Comparison of ENCODE assay signal across 1 cellular context in genomic region chr1:47867447-47868347, GRCh38.
TF ChIP-seq lines count a peak whose summit lies in the region.

No MANE protein-coding gene starts in this region.

TF ChIP-seq in HepG2, 621 proteins besides CTCF, POLR2A, EP300 and RAD21 (continued from another document and continues in another):
- TF ChIP-seq ZNF446 (CRISPR knock-in tag; IDR thresholded peaks at IDR 0.05) (no peak), ZNF850 (CRISPR knock-in tag; conservative IDR thresholded peaks at IDR 0.05) (no peak), CBX5 (CRISPR knock-in tag; IDR thresholded peaks at IDR 0.05; ENCODE audit: borderline replicate concordance) (no peak), KLF11 (CRISPR knock-in tag; IDR thresholded peaks at IDR 0.05) (no peak), REXO4 (CRISPR knock-in tag; IDR thresholded peaks at IDR 0.05; ENCODE audit: borderline replicate concordance) (no peak), GATA4 (IDR thresholded peaks at IDR 0.05; ENCODE audit: borderline replicate concordance, low read depth) (peak; percentile 92; the same call in 1 of the 2 replicates), ISL2 (CRISPR knock-in tag; IDR thresholded peaks at IDR 0.05) (peak; percentile 49; the same call in 1 of the 2 replicates), ZNF569 (CRISPR knock-in tag; IDR thresholded peaks at IDR 0.05; ENCODE audit: borderline replicate concordance) (peak; percentile 53; the same call in 1 of the 2 replicates), ZNF333 (CRISPR knock-in tag; IDR thresholded peaks at IDR 0.05; ENCODE audit: borderline replicate concordance) (no peak), ZNF691 (CRISPR knock-in tag; IDR thresholded peaks at IDR 0.05; ENCODE audit: borderline replicate concordance, low read depth) (no peak), ARHGAP35 (CRISPR knock-in tag; IDR thresholded peaks at IDR 0.05; ENCODE audit: borderline replicate concordance) (no peak), GABPA (IDR thresholded peaks at IDR 0.05; ENCODE audit: low read depth, low read length) (no peak), GABPA (CRISPR knock-in tag; IDR thresholded peaks at IDR 0.05; ENCODE audit: low read depth) (peak; percentile 53; the same call in 1 of the 2 replicates), SOX5 (CRISPR knock-in tag; IDR thresholded peaks at IDR 0.05; ENCODE audit: borderline replicate concordance) (peak; percentile 65; the same call in 1 of the 2 replicates), ONECUT2 (CRISPR knock-in tag; IDR thresholded peaks at IDR 0.05) (peak; percentile 88), MIER3 (CRISPR knock-in tag; IDR thresholded peaks at IDR 0.05; ENCODE audit: borderline replicate concordance) (no peak; the same call in 1 of the 2 replicates), KDM2A (CRISPR knock-in tag; IDR thresholded peaks at IDR 0.05; ENCODE audit: borderline replicate concordance, low read depth) (no peak), ZNF367 (CRISPR knock-in tag; IDR thresholded peaks at IDR 0.05; ENCODE audit: borderline replicate concordance) (no peak), HBP1 (CRISPR knock-in tag; IDR thresholded peaks at IDR 0.05; ENCODE audit: low read depth) (no peak), SP4 (CRISPR knock-in tag; IDR thresholded peaks at IDR 0.05) (no peak), NR2F2 (IDR thresholded peaks at IDR 0.05; ENCODE audit: borderline replicate concordance, low read depth) (peak; percentile 76), NONO (IDR thresholded peaks at IDR 0.05) (no peak), NONO (CRISPR knock-in tag; conservative IDR thresholded peaks at IDR 0.05) (no peak), SRSF4 (IDR thresholded peaks at IDR 0.05; ENCODE audit: low read depth, low read length, poor library complexity, severe bottlenecking) (no peak), SIX4 (CRISPR knock-in tag; IDR thresholded peaks at IDR 0.05) (no peak), TCF7 (IDR thresholded peaks at IDR 0.05; ENCODE audit: low read depth) (peak; percentile 42), NCOA1 (CRISPR knock-in tag; IDR thresholded peaks at IDR 0.05) (peak; percentile 81; the same call in 1 of the 2 replicates), TFDP2 (CRISPR knock-in tag; IDR thresholded peaks at IDR 0.05) (no peak), MIER2 (CRISPR knock-in tag; IDR thresholded peaks at IDR 0.05) (no peak), ZSCAN9 (CRISPR knock-in tag; IDR thresholded peaks at IDR 0.05; ENCODE audit: borderline replicate concordance) (no peak), THRA (CRISPR knock-in tag; IDR thresholded peaks at IDR 0.05; ENCODE audit: borderline replicate concordance) (no peak), ZBTB21 (CRISPR knock-in tag; IDR thresholded peaks at IDR 0.05) (no peak), ZSCAN31 (CRISPR knock-in tag; IDR thresholded peaks at IDR 0.05; ENCODE audit: low read depth) (no peak), HOXA9 (CRISPR knock-in tag; IDR thresholded peaks at IDR 0.05; ENCODE audit: borderline replicate concordance) (no peak), ZSCAN12 (CRISPR knock-in tag; IDR thresholded peaks at IDR 0.05) (0 out of 2 replicates have a peak, but pooled peaks have one; percentile 38), ZSCAN22 (CRISPR knock-in tag; IDR thresholded peaks at IDR 0.05) (no peak), ZNF468 (CRISPR knock-in tag; IDR thresholded peaks at IDR 0.05) (no peak), SMYD3 (CRISPR knock-in tag; IDR thresholded peaks at IDR 0.05) (no peak), PRMT3 (CRISPR knock-in tag; IDR thresholded peaks at IDR 0.05; ENCODE audit: borderline replicate concordance, low read depth) (no peak), SOX6 (IDR thresholded peaks at IDR 0.05) (no peak), SOX6 (CRISPR knock-in tag; IDR thresholded peaks at IDR 0.05) (peak; percentile 84), HNRNPK (IDR thresholded peaks at IDR 0.05; ENCODE audit: low read depth, low read length, poor library complexity, severe bottlenecking) (no peak), IRF9 (CRISPR knock-in tag; IDR thresholded peaks at IDR 0.05; ENCODE audit: borderline replicate concordance) (no peak), MIXL1 (CRISPR knock-in tag; IDR thresholded peaks at IDR 0.05) (peak; percentile 96)
- TF ChIP-seq, protein P1, sequence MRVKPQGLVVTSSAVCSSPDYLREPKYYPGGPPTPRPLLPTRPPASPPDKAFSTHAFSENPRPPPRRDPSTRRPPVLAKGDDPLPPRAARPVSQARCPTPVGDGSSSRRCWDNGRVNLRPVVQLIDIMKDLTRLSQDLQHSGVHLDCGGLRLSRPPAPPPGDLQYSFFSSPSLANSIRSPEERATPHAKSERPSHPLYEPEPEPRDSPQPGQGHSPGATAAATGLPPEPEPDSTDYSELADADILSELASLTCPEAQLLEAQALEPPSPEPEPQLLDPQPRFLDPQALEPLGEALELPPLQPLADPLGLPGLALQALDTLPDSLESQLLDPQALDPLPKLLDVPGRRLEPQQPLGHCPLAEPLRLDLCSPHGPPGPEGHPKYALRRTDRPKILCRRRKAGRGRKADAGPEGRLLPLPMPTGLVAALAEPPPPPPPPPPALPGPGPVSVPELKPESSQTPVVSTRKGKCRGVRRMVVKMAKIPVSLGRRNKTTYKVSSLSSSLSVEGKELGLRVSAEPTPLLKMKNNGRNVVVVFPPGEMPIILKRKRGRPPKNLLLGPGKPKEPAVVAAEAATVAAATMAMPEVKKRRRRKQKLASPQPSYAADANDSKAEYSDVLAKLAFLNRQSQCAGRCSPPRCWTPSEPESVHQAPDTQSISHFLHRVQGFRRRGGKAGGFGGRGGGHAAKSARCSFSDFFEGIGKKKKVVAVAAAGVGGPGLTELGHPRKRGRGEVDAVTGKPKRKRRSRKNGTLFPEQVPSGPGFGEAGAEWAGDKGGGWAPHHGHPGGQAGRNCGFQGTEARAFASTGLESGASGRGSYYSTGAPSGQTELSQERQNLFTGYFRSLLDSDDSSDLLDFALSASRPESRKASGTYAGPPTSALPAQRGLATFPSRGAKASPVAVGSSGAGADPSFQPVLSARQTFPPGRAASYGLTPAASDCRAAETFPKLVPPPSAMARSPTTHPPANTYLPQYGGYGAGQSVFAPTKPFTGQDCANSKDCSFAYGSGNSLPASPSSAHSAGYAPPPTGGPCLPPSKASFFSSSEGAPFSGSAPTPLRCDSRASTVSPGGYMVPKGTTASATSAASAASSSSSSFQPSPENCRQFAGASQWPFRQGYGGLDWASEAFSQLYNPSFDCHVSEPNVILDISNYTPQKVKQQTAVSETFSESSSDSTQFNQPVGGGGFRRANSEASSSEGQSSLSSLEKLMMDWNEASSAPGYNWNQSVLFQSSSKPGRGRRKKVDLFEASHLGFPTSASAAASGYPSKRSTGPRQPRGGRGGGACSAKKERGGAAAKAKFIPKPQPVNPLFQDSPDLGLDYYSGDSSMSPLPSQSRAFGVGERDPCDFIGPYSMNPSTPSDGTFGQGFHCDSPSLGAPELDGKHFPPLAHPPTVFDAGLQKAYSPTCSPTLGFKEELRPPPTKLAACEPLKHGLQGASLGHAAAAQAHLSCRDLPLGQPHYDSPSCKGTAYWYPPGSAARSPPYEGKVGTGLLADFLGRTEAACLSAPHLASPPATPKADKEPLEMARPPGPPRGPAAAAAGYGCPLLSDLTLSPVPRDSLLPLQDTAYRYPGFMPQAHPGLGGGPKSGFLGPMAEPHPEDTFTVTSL (CRISPR knock-in tag; IDR thresholded peaks at IDR 0.05; ENCODE audit: borderline replicate concordance): peak; percentile 78; the same call in 1 of the 2 replicates
- TF ChIP-seq, protein P2, sequence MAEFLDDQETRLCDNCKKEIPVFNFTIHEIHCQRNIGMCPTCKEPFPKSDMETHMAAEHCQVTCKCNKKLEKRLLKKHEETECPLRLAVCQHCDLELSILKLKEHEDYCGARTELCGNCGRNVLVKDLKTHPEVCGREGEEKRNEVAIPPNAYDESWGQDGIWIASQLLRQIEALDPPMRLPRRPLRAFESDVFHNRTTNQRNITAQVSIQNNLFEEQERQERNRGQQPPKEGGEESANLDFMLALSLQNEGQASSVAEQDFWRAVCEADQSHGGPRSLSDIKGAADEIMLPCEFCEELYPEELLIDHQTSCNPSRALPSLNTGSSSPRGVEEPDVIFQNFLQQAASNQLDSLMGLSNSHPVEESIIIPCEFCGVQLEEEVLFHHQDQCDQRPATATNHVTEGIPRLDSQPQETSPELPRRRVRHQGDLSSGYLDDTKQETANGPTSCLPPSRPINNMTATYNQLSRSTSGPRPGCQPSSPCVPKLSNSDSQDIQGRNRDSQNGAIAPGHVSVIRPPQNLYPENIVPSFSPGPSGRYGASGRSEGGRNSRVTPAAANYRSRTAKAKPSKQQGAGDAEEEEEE (CRISPR knock-in tag; IDR thresholded peaks at IDR 0.05; ENCODE audit: borderline replicate concordance): no peak
- TF ChIP-seq, protein P3, sequence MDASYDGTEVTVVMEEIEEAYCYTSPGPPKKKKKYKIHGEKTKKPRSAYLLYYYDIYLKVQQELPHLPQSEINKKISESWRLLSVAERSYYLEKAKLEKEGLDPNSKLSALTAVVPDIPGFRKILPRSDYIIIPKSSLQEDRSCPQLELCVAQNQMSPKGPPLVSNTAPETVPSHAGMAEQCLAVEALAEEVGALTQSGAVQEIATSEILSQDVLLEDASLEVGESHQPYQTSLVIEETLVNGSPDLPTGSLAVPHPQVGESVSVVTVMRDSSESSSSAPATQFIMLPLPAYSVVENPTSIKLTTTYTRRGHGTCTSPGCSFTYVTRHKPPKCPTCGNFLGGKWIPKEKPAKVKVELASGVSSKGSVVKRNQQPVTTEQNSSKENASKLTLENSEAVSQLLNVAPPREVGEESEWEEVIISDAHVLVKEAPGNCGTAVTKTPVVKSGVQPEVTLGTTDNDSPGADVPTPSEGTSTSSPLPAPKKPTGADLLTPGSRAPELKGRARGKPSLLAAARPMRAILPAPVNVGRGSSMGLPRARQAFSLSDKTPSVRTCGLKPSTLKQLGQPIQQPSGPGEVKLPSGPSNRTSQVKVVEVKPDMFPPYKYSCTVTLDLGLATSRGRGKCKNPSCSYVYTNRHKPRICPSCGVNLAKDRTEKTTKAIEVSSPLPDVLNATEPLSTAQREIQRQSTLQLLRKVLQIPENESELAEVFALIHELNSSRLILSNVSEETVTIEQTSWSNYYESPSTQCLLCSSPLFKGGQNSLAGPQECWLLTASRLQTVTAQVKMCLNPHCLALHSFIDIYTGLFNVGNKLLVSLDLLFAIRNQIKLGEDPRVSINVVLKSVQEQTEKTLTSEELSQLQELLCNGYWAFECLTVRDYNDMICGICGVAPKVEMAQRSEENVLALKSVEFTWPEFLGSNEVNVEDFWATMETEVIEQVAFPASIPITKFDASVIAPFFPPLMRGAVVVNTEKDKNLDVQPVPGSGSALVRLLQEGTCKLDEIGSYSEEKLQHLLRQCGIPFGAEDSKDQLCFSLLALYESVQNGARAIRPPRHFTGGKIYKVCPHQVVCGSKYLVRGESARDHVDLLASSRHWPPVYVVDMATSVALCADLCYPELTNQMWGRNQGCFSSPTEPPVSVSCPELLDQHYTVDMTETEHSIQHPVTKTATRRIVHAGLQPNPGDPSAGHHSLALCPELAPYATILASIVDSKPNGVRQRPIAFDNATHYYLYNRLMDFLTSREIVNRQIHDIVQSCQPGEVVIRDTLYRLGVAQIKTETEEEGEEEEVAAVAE (CRISPR knock-in tag; IDR thresholded peaks at IDR 0.05; ENCODE audit: borderline replicate concordance): no peak
